In the genomic region with DNA sequence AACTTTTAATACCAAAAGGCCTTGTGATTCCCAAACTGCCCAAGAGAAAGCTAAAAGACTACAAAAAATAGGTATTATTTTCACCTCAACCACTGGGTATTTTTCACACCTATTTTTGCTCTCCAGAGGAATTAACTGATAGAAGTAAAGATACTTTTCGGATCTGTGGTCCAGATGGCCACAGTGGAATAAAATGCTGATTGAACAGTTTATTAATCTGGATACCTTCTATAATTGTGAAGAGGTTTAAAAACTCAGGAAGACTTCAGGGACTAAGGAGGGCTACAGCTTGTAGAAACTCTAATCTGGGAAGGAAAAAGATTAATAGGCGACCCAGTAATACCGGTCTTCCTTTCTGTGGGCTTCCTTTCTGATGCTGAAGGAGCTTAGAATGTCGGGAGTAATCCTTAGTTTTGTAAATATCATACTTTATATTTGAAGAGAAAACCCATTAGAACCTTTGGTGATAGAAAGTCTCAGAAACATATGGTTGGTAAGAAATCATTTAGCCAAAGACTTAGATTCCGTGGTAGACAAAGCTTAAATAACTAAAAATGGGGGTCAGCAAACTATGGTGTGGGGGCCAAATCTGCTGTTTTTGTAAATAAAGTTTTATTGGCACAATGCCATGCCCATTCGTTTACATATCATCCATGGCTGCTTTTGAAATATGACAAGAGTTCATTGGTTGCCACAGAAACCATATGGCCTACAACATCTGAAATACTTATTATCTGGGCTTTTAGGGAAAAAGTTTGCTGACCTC, we compare ENCODE assay signal across 2 cellular contexts.
TF ChIP-seq lines count a peak whose summit lies in the region.

No MANE protein-coding gene starts in this region.

TF ChIP-seq in IMR-90, 13 proteins besides CTCF, POLR2A, EP300 and RAD21:
- peak; percentile 71 for TF ChIP-seq MAFK (IDR thresholded peaks at IDR 0.05; ENCODE audit: low read depth, low read length)
- TF ChIP-seq RFX5 (IDR thresholded peaks at IDR 0.05; ENCODE audit: low read depth, low read length), result no peak
TF ChIP-seq in IMR-90: peak in this region for 1.

TF ChIP-seq in K562, 482 proteins besides CTCF, POLR2A, EP300 and RAD21:
- TF ChIP-seq NFIC (IDR thresholded peaks at IDR 0.05), result peak; percentile 59; the same call in 1 of the 2 replicates
- peak; percentile 67 for TF ChIP-seq ZNF316 (IDR thresholded peaks at IDR 0.05)
- TF ChIP-seq MAFG (tag; conservative IDR thresholded peaks at IDR 0.05), result 0 out of 2 replicates have a peak, but pooled peaks have one; percentile 24
- TF ChIP-seq MAFK (IDR thresholded peaks at IDR 0.05; ENCODE audit: low read length), result peak; percentile 40; the same call in 1 of the 2 replicates
- TF ChIP-seq ZNF41 (CRISPR knock-in tag; conservative IDR thresholded peaks at IDR 0.05), result no peak
- TF ChIP-seq ZNF79 (CRISPR knock-in tag; IDR thresholded peaks at IDR 0.05; ENCODE audit: low read depth), result no peak
- TF ChIP-seq EZH2 (IDR thresholded peaks at IDR 0.05; ENCODE audit: borderline replicate concordance, low read depth, low read length), result no peak
- TF ChIP-seq C11orf30 (IDR thresholded peaks at IDR 0.05; ENCODE audit: low read depth), result peak; percentile 31; the same call in 1 of the 2 replicates
- no peak for TF ChIP-seq XRCC5 (IDR thresholded peaks at IDR 0.05; ENCODE audit: low read depth, low read length)
- peak; percentile 39 for TF ChIP-seq MAFF (IDR thresholded peaks at IDR 0.05; ENCODE audit: low read length)
- TF ChIP-seq ZBTB40 (IDR thresholded peaks at IDR 0.05), result peak; percentile 70
- TF ChIP-seq ZBTB40 (CRISPR knock-in tag; IDR thresholded peaks at IDR 0.05), result no peak
TF ChIP-seq in K562: peak in this region for 7.
